ENCODE assay signal across 8 cellular contexts in genomic region chr16:69112285-69113129, GRCh38. TPM values are rescaled to one million over a fixed set of nuclear protein-coding genes. Genes with fewer than 3 reads are reported as not detected.
DNase-seq lines count a peak whose midpoint lies in the region; ATAC-seq and TF ChIP-seq lines count a peak whose summit lies in the region.

No MANE protein-coding gene starts in this region.

- no peaks in the 10 kb centered on the region for H3K27me3 ChIP-seq in SJCRH30
- H3K27me3 ChIP-seq in right cardiac atrium (ENCODE audit: control insufficient read depth, insufficient read depth), result no peaks in the 10 kb centered on the region

- no peak overlapping the region for H3K27ac ChIP-seq in HEK293 (ENCODE audit: extremely low read depth, low read depth, low read length)
- no peak overlapping the region for H3K27ac ChIP-seq in SJCRH30
- no peak overlapping the region for H3K27ac ChIP-seq in right cardiac atrium (ENCODE audit: low read length)

- H3K4me1 ChIP-seq in HEK293 (ENCODE audit: control insufficient read depth, insufficient read depth, low read length) (no peaks in the 10 kb centered on the region), SJCRH30 (no peaks in the 10 kb centered on the region), right cardiac atrium (ENCODE audit: control insufficient read depth, insufficient read depth, low read length) (peaks cover 7% of the 10 kb centered on the region)

- H3K4me3 ChIP-seq in HEK293 (ENCODE audit: low read depth, low read length) (no peak overlapping the region), SJCRH30 (no peak overlapping the region), right cardiac atrium (ENCODE audit: low read length) (no peak overlapping the region)

- peaks cover 18% of the 10 kb centered on the region for H3K27me3 Mint-ChIP-seq in activated naive CD8-positive, alpha-beta T cell treated with anti-CD3 and anti-CD28 coated beads for 36 hours

- ATAC-seq in right cardiac atrium (peak; percentile 52 to 68), HG03342 (IDR thresholded peaks at IDR 0.05; ENCODE audit: unreplicated experiment) (no peak)

- CTCF ChIA-PET in HEK293 (lab: Yijun Ruan, JAX), result interaction anchor here (0.5 to 5.6 kb wide), 28 partner anchors 8 to 582 kb away, joined by 3 to 57 read pairs (median 4); no protein-coding TSS in a partner anchor

- H3K9me3 ChIP-seq in HEK293 (ENCODE audit: control insufficient read depth, insufficient read depth, low read depth, low read length) (no peaks in the 10 kb centered on the region), SJCRH30 (replicated peaks) (no peaks in the 10 kb centered on the region), right cardiac atrium (ENCODE audit: control insufficient read depth, low read length) (no peaks in the 10 kb centered on the region)

- intact Hi-C loops in right cardiac atrium (cut with DNase I), result loop anchor here in 2 of 4 donors (5.0 to 10.0 kb wide), 2 partner anchors 208 to 215 kb away; no protein-coding TSS in a partner anchor

- peaks cover 5% of the 10 kb centered on the region for H3K4me1 Mint-ChIP-seq in activated naive CD8-positive, alpha-beta T cell treated with anti-CD3 and anti-CD28 coated beads for 36 hours

- H3K4me3 Mint-ChIP-seq in activated naive CD8-positive, alpha-beta T cell treated with anti-CD3 and anti-CD28 coated beads for 36 hours, result no peak overlapping the region

- peak; percentile 69 for TF ChIP-seq CTCF in HEK293 (tag by site-specific recombination; IDR thresholded peaks at IDR 0.05)

- H3K9me3 Mint-ChIP-seq in activated naive CD8-positive, alpha-beta T cell treated with anti-CD3 and anti-CD28 coated beads for 36 hours, result no peaks in the 10 kb centered on the region

- H3K36me3 ChIP-seq in HEK293 (ENCODE audit: control insufficient read depth in 2 of 2, insufficient read depth in 1 of 2, low read length in 2 of 2), result peaks cover 0 to 53% of the 10 kb centered on the region in 2 experiments; a peak in 1 of 3 replicates
- H3K36me3 ChIP-seq in SJCRH30, result peaks cover under 1% of the 10 kb centered on the region; the same call in 1 of the 2 replicates

- peaks cover 11% of the 10 kb centered on the region for H3K36me3 Mint-ChIP-seq in activated naive CD8-positive, alpha-beta T cell treated with anti-CD3 and anti-CD28 coated beads for 36 hours

- DNase-seq in COR-L47 (lab: John Stamatoyannopoulos, UW) (peak; percentile 25), SJCRH30 (peak; percentile 59 to 71), right cardiac atrium (peak; percentile 59 to 81 (median 75)), occipital lobe (lab: John Stamatoyannopoulos, UW) (no peak)
- DNase-seq in activated naive CD8-positive, alpha-beta T cell treated with anti-CD3 and anti-CD28 coated beads for 36 hours, result peak; percentile 60
- peak; percentile 70 to 76 for DNase-seq in stimulated activated CD4-positive, alpha-beta T cell treated with anti-CD3 and anti-CD28 coated beads, Interleukin-2, amount 100 ng/mL, for 24 hours

- WGBS in right cardiac atrium, result 51% methylated on average over 6 of the region's 6 CpGs

- no peak overlapping the region for H3K27ac Mint-ChIP-seq in activated naive CD8-positive, alpha-beta T cell treated with anti-CD3 and anti-CD28 coated beads for 36 hours

- POLR2A ChIA-PET in HEK293 (lab: Yijun Ruan, JAX), result interaction anchor here (0.6 kb wide), 2 partner anchors 239 to 340 kb away, joined by 3 to 4 read pairs; no protein-coding TSS in a partner anchor

TF ChIP-seq in HEK293, 187 proteins besides CTCF, POLR2A, EP300 and RAD21:
- TF ChIP-seq SCRT2 (tag by site-specific recombination; IDR thresholded peaks at IDR 0.05), result peak; percentile 77; the same call in 1 of the 2 replicates
- TF ChIP-seq, protein P1, sequence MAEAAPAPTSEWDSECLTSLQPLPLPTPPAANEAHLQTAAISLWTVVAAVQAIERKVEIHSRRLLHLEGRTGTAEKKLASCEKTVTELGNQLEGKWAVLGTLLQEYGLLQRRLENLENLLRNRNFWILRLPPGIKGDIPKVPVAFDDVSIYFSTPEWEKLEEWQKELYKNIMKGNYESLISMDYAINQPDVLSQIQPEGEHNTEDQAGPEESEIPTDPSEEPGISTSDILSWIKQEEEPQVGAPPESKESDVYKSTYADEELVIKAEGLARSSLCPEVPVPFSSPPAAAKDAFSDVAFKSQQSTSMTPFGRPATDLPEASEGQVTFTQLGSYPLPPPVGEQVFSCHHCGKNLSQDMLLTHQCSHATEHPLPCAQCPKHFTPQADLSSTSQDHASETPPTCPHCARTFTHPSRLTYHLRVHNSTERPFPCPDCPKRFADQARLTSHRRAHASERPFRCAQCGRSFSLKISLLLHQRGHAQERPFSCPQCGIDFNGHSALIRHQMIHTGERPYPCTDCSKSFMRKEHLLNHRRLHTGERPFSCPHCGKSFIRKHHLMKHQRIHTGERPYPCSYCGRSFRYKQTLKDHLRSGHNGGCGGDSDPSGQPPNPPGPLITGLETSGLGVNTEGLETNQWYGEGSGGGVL (tag by site-specific recombination; IDR thresholded peaks at IDR 0.05), result no peak
- peak; percentile 39; the same call in 1 of the 2 replicates for TF ChIP-seq SCRT1 (tag by site-specific recombination; IDR thresholded peaks at IDR 0.05; ENCODE audit: borderline replicate concordance)
- peak; percentile 36; the same call in 1 of the 2 replicates for TF ChIP-seq ZBTB17 (tag by site-specific recombination; IDR thresholded peaks at IDR 0.05)
- no peak for TF ChIP-seq ZNF202 (tag by site-specific recombination; IDR thresholded peaks at IDR 0.05; ENCODE audit: borderline replicate concordance)
- TF ChIP-seq ZNF623 (tag by site-specific recombination; IDR thresholded peaks at IDR 0.05), result no peak
- no peak for TF ChIP-seq ZNF785 (tag by site-specific recombination; IDR thresholded peaks at IDR 0.05)
- TF ChIP-seq TCF7L2 (IDR thresholded peaks at IDR 0.05; ENCODE audit: borderline replicate concordance, low read depth, low read length), result no peak
- 0 out of 2 replicates have a peak, but pooled peaks have one; percentile 28 for TF ChIP-seq ZNF660 (tag by site-specific recombination; IDR thresholded peaks at IDR 0.05)
- no peak for TF ChIP-seq OSR2 (tag by site-specific recombination; IDR thresholded peaks at IDR 0.05)
- no peak for TF ChIP-seq GFI1B (tag by site-specific recombination; IDR thresholded peaks at IDR 0.05)
- TF ChIP-seq ZNF266 (tag by site-specific recombination; IDR thresholded peaks at IDR 0.05; ENCODE audit: low read depth), result no peak
- TF ChIP-seq ZNF792 (tag by site-specific recombination; IDR thresholded peaks at IDR 0.05), result no peak
- no peak for TF ChIP-seq ZNF514 (tag by site-specific recombination; IDR thresholded peaks at IDR 0.05)
- no peak for TF ChIP-seq ZNF530 (tag by site-specific recombination; IDR thresholded peaks at IDR 0.05; ENCODE audit: low read depth)
- no peak for TF ChIP-seq ZFP41 (tag by site-specific recombination; IDR thresholded peaks at IDR 0.05; ENCODE audit: borderline replicate concordance)
- TF ChIP-seq HOXA7 (CRISPR knock-in tag; IDR thresholded peaks at IDR 0.05; ENCODE audit: borderline replicate concordance), result no peak
- no peak for TF ChIP-seq ZFP3 (tag by site-specific recombination; IDR thresholded peaks at IDR 0.05; ENCODE audit: low read depth)
- TF ChIP-seq ZNF585B (tag by site-specific recombination; IDR thresholded peaks at IDR 0.05), result no peak
- TF ChIP-seq ZBTB6 (tag by site-specific recombination; IDR thresholded peaks at IDR 0.05), result no peak
- no peak for TF ChIP-seq MEIS1 (CRISPR knock-in tag; IDR thresholded peaks at IDR 0.05; ENCODE audit: borderline replicate concordance)
- TF ChIP-seq ZSCAN23 (tag by site-specific recombination; IDR thresholded peaks at IDR 0.05), result no peak

RNA-seq across cellular contexts. Expression of gene HAS3, which starts 7.1 kb away (rescaled TPM):
- total RNA-seq in SJCRH30 (2014; rRNA removed; shearing (Covaris generic)), result 0.08 and 0.25 TPM in 2 replicates
- under 1 TPM; 0.33 to 0.74 TPM for total RNA-seq in activated naive CD8-positive, alpha-beta T cell treated with anti-CD3 and anti-CD28 coated beads for 36 hours
- total RNA-seq in right cardiac atrium (under 1 TPM; 0.18 to 0.89 (median 0.39) TPM), occipital lobe (6.6 TPM)
- polyA plus RNA-seq in right cardiac atrium, result 0.50 TPM

RNA-seq across cellular contexts. Expression of gene CHTF8, which starts 19.9 kb away (rescaled TPM):
- 38.2 and 42.3 TPM in 2 replicates for total RNA-seq in SJCRH30 (2014; rRNA removed; shearing (Covaris generic))
- 100 to 1,000 TPM; 135 to 141 TPM for total RNA-seq in activated naive CD8-positive, alpha-beta T cell treated with anti-CD3 and anti-CD28 coated beads for 36 hours
- 10 to 100 TPM; 48.5 to 60.3 (median 54.1) TPM for total RNA-seq in right cardiac atrium
- 29.6 TPM for polyA plus RNA-seq in right cardiac atrium
- total RNA-seq in occipital lobe, result 37.7 TPM

RNA-seq across cellular contexts. Expression of gene UTP4, which starts 19.9 kb away (rescaled TPM):
- 23.8 and 31.4 TPM in 2 replicates for total RNA-seq in SJCRH30 (2014; rRNA removed; shearing (Covaris generic))
- total RNA-seq in activated naive CD8-positive, alpha-beta T cell treated with anti-CD3 and anti-CD28 coated beads for 36 hours, result 100 to 1,000 TPM; 149 to 153 TPM
- total RNA-seq in right cardiac atrium (10 to 100 TPM; 21.3 to 35.1 (median 28.2) TPM), occipital lobe (30.9 TPM)
- 13.4 TPM for polyA plus RNA-seq in right cardiac atrium
